ENCODE assay signal across 24 cellular contexts in the genomic region with DNA sequence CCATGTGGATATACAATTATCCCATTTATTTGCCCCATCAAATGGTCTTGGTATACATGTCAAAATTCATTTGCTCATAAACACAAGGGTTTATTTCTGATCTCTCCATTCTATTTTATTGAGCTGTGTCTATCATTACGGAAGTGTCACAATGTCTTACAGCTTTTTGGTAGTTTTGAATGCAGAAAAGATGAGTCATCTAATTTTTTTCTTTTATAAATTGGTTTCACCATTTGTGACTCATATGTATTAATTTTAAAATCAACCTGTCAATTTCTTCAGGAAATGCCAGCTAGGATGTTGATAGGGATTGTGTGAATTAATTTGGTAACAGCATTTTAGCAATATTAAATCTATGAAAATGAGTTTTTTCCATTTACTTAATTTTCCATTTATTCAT.
"Had no signal": no experiment of that assay in that cellular context is flagged by ENCODE, and none has a peak within 500 bp of the region (broad histone marks: within the 10 kb centered on the region; RNA-seq: fewer than 3 reads in every experiment).

No MANE protein-coding gene starts in this region.

- H3K4me1 ChIP-seq: esophagus squamous epithelium, parathyroid adenoma, right atrium auricular region, sigmoid colon, spleen, testis, tibial artery had no signal

- H3K27ac ChIP-seq: coronary artery, esophagus squamous epithelium, neural progenitor cell, parathyroid adenoma, right atrium auricular region, sigmoid colon, spleen, testis, tibial artery had no signal

- H3K36me3 ChIP-seq: esophagus squamous epithelium, neural progenitor cell, right atrium auricular region, sigmoid colon, spleen, tibial artery had no signal

- FAIRE-seq: endothelial cell of umbilical vein, urothelium cell line had no signal

- H3K9ac ChIP-seq: neural progenitor cell, parathyroid adenoma had no signal

- ATAC-seq: left lobe of liver; naive thymus-derived CD4-positive, alpha-beta T cell; stimulated activated memory B cell treated with anti-CD40 and anti-IgM and Interleukin-4, amounts not matched to agents 10 μg/mL and 1 μg/mL and 100 μg/mL, for 72 hours; stimulated activated naive CD8-positive, alpha-beta T cell treated with anti-CD3 and anti-CD28 coated beads, Interleukin-15, Interleukin-2, amounts not matched to agents 100 U/mL and 50 U/mL, for 24 hours had no signal

- H3K27me3 ChIP-seq: esophagus squamous epithelium, neural progenitor cell, right atrium auricular region, sigmoid colon, spleen, testis, tibial artery had no signal

- DNase-seq: dermis blood vessel endothelial cell; effector memory CD4-positive, alpha-beta T cell; erythroblast; esophagus squamous epithelium; head of caudate nucleus; kidney; mesendoderm; midbrain; naive thymus-derived CD4-positive, alpha-beta T cell; sigmoid colon; spleen; stimulated activated CD4-positive, alpha-beta T cell treated with anti-CD3 and anti-CD28 coated beads, Interleukin-4, amount 100 ng/mL, for 4 hours; stimulated activated naive CD8-positive, alpha-beta T cell treated with anti-CD3 and anti-CD28 coated beads, Interleukin-15, Interleukin-2, amounts not matched to agents 100 U/mL and 50 U/mL, for 24 hours; substantia nigra; testis; tibial artery had no signal

- H3K4me3 ChIP-seq: coronary artery, esophagus squamous epithelium, neural progenitor cell, right atrium auricular region, sigmoid colon, spleen, testis, tibial artery had no signal

- H3K4me2 ChIP-seq: neural progenitor cell had no signal

- H3K9me3 ChIP-seq: esophagus squamous epithelium, testis, tibial artery had no signal

- H2AFZ ChIP-seq: neural progenitor cell, parathyroid adenoma had no signal
